ENCODE assay signal across 1 cellular context in genomic region chr10:604716-605631, GRCh38.
TF ChIP-seq lines count a peak whose summit lies in the region.

No MANE protein-coding gene starts in this region.

TF ChIP-seq in WTC11, 78 proteins besides CTCF, POLR2A, EP300 and RAD21 (continued from another document):
- TF ChIP-seq ARID4B (CRISPR knock-in tag; IDR thresholded peaks at IDR 0.05; ENCODE audit: borderline replicate concordance) (no peak), NFE2L1 (CRISPR knock-in tag; IDR thresholded peaks at IDR 0.05) (no peak)
